ENCODE assay signal across 33 cellular contexts in the genomic region with DNA sequence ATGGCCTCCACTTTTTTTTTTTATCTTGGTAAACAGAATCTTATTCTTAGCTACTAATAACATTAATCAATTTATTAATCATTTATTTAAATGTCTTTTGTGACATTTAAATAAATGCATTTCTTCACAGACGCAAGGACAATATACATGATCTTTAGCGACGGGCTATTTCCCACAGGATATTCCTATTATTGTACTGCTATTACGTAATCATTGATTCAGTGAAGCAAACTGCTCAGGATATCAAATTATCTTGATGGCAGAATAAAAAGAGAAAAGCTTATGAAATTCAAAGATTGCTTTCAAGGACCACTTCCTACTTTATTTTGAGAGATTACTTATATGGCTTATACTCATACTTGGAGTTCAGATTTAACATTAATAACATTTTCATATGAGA.
"Had no signal": no experiment of that assay in that cellular context is flagged by ENCODE, and none has a peak within 500 bp of the region (broad histone marks: within the 10 kb centered on the region; RNA-seq: fewer than 3 reads in every experiment).

No MANE protein-coding gene starts in this region.

- H3K4me1 ChIP-seq: adrenal gland, body of pancreas, breast epithelium had no signal

- H3K9me3 ChIP-seq: adrenal gland, body of pancreas, breast epithelium had no signal

- DNase-seq: activated B cell treated with CpG ODN at 0.5 μM for 24 hours; activated CD4-positive, alpha-beta memory T cell treated with anti-CD3 and anti-CD28 coated beads for 36 hours; activated CD4-positive, alpha-beta T cell treated with anti-CD3 and anti-CD28 coated beads for 4 hours; activated CD4-positive, alpha-beta T cell treated with anti-CD3 and anti-CD28 coated beads, Interleukin-2, amount 10 ng/mL, durations not matched to agents 24 days and 14 days; activated CD4-positive, alpha-beta T cell treated with anti-CD3 and anti-CD28 coated beads, Interleukin-2, amount 50 U/mL, for 1 hour; activated CD4-positive, alpha-beta T cell treated with anti-CD3 and anti-CD28 coated beads, Interleukin-2, amount 50 U/mL, for 4 hours; activated CD4-positive, CD25-positive, alpha-beta regulatory T cell treated with anti-CD3 and anti-CD28 coated beads, Interleukin-2, amount 50 U/mL, for 72 hours; activated CD8-positive, alpha-beta memory T cell treated with anti-CD3 and anti-CD28 coated beads, Interleukin-2, amount 50 U/mL, for 4 hours; activated CD8-positive, alpha-beta T cell treated with anti-CD3 and anti-CD28 coated beads for 36 hours; activated effector memory CD4-positive, alpha-beta T cell treated with anti-CD3 and anti-CD28 coated beads, Interleukin-2, amount 50 U/mL, for 16 hours; activated gamma-delta T cell treated with Interleukin-2 at 50 U/mL for 16 hours; activated naive CD4-positive, alpha-beta T cell; activated naive CD4-positive, alpha-beta T cell treated with anti-CD3 and anti-CD28 coated beads for 36 hours; activated naive CD4-positive, alpha-beta T cell treated with anti-CD3 and anti-CD28 coated beads, Interleukin-2, amount 50 U/mL, for 16 hours; activated naive CD8-positive, alpha-beta T cell treated with anti-CD3 and anti-CD28 coated beads for 36 hours; activated T-cell treated with anti-CD3 and anti-CD28 coated beads for 4 hours; activated T-cell treated with anti-CD3 and anti-CD28 coated beads, Interleukin-2, amount 50 U/mL, for 1 hour; activated T-cell treated with anti-CD3 and anti-CD28 coated beads, Interleukin-2, amount 50 U/mL, for 4 hours; activated T-cell treated with anti-CD3 and anti-CD28 coated beads, Interleukin-2, amount 50 U/mL, for 72 hours; adrenal gland; amniotic stem cell; aorta; body of pancreas; brain microvascular endothelial cell; central memory CD4-positive, alpha-beta T cell; T-helper 2 cell; T-helper 9 cell had no signal

- FAIRE-seq: astrocyte, TTC549 had no signal

- H3K27me3 ChIP-seq: adrenal gland, body of pancreas, brain microvascular endothelial cell had no signal

- ATAC-seq: activated CD8-positive, alpha-beta T cell treated with anti-CD3 and anti-CD28 coated beads for 36 hours; activated naive CD4-positive, alpha-beta T cell treated with anti-CD3 and anti-CD28 coated beads, Interleukin-2, amount 50 U/mL, for 72 hours; activated T-cell treated with anti-CD3 and anti-CD28 coated beads, Interleukin-2, amount 50 U/mL, for 4 hours; activated T-cell treated with anti-CD3 and anti-CD28 coated beads, Interleukin-2, amount 50 U/mL, for 72 hours; activated T-helper 17 cell treated with anti-CD3 and anti-CD28 coated beads, Interleukin-2, amount 50 U/mL, for 72 hours; body of pancreas had no signal

- H3K27ac ChIP-seq: adrenal gland, body of pancreas, brain microvascular endothelial cell, breast epithelium, VCaP had no signal

- H3K4me3 ChIP-seq: adrenal gland, body of pancreas, breast epithelium had no signal

- H3K36me3 ChIP-seq: adrenal gland, brain microvascular endothelial cell, breast epithelium had no signal
